Comparison of ENCODE assay signal across 17 cellular contexts in the genomic region with DNA sequence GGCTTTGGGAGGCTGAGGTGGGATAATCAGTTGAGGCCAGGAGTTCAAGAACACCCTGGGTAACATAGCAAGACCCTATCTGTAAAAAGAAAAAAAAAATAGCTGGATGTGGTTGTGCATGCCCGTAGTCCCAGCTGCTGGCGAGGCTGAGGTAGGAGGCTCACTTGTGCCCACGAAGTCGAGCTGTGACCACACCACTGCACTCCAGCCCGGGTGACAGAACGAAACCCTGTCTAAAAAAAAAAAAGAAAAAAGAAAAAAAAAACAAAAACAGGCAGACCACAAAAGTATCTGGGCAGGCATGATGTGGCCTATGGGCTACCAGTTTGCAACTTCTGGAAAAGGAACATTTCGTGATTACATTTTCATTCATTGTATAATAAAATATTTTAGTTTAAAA.
"Had no signal": no experiment of that assay in that cellular context is flagged by ENCODE, and none has a peak within 500 bp of the region (broad histone marks: within the 10 kb centered on the region; RNA-seq: fewer than 3 reads in every experiment).

No MANE protein-coding gene starts in this region.

- H3K27ac ChIP-seq: prostate gland, thyroid gland, uterus had no signal

- H3K4me1 ChIP-seq: adrenal gland, prostate gland, uterus had no signal

- H3K9me3 ChIP-seq: adrenal gland, prostate gland, thyroid gland, uterus had no signal

- H3K36me3 ChIP-seq: adrenal gland, prostate gland, thyroid gland, uterus had no signal

- H3K36me3 Mint-ChIP-seq: activated naive CD4-positive, alpha-beta T cell treated with anti-CD3 and anti-CD28 coated beads, Interleukin-2, amount 50 U/mL, for 24 hours had no signal

- DNase-seq: activated CD4-positive, alpha-beta memory T cell treated with anti-CD3 and anti-CD28 coated beads, Interleukin-2, amount 10 ng/mL, durations not matched to agents 7 days and 5 days; activated CD4-positive, alpha-beta T cell treated with anti-CD3 and anti-CD28 coated beads for 4 hours; activated CD8-positive, alpha-beta memory T cell treated with anti-CD3 and anti-CD28 coated beads, Interleukin-2, amount 50 U/mL, for 4 hours; activated effector memory CD4-positive, alpha-beta T cell treated with anti-CD3 and anti-CD28 coated beads, Interleukin-2, amount 50 U/mL, for 16 hours; activated T-cell treated with anti-CD3 and anti-CD28 coated beads, Interleukin-2, amount 50 U/mL, for 48 hours; adrenal gland; hypothalamus; left ventricle myocardium superior; mesenchymal stem cell; nephron progenitor cell; right cardiac atrium; small intestine; T-helper 17 cell; uterus had no signal

- H3K4me3 ChIP-seq: adrenal gland, prostate gland, thyroid gland, uterus had no signal

- H3K27ac Mint-ChIP-seq: activated CD4-positive, alpha-beta memory T cell treated with anti-CD3 and anti-CD28 coated beads, Interleukin-2, amount 10 ng/mL, durations not matched to agents 7 days and 5 days; activated naive CD4-positive, alpha-beta T cell treated with anti-CD3 and anti-CD28 coated beads, Interleukin-2, amount 50 U/mL, for 24 hours; nephron progenitor cell; T-helper 17 cell had no signal

- H3K27me3 ChIP-seq: adrenal gland, thyroid gland, uterus had no signal

- H3K27me3 Mint-ChIP-seq: activated CD4-positive, alpha-beta memory T cell treated with anti-CD3 and anti-CD28 coated beads, Interleukin-2, amount 10 ng/mL, durations not matched to agents 7 days and 5 days; activated naive CD4-positive, alpha-beta T cell treated with anti-CD3 and anti-CD28 coated beads, Interleukin-2, amount 50 U/mL, for 24 hours had no signal

- H3K4me3 Mint-ChIP-seq: activated CD4-positive, alpha-beta memory T cell treated with anti-CD3 and anti-CD28 coated beads, Interleukin-2, amount 10 ng/mL, durations not matched to agents 7 days and 5 days; activated naive CD4-positive, alpha-beta T cell treated with anti-CD3 and anti-CD28 coated beads, Interleukin-2, amount 50 U/mL, for 24 hours; nephron progenitor cell; T-helper 17 cell had no signal

- ATAC-seq: left ventricle myocardium superior, right cardiac atrium, T-helper 17 cell had no signal

- H3K9me3 Mint-ChIP-seq: activated CD4-positive, alpha-beta memory T cell treated with anti-CD3 and anti-CD28 coated beads, Interleukin-2, amount 10 ng/mL, durations not matched to agents 7 days and 5 days; activated naive CD4-positive, alpha-beta T cell treated with anti-CD3 and anti-CD28 coated beads, Interleukin-2, amount 50 U/mL, for 24 hours; nephron progenitor cell had no signal
